ENCODE assay signal across 25 cellular contexts in genomic region chr7:152619027-152619739, GRCh38.
"Had no signal": no experiment of that assay in that cellular context is flagged by ENCODE, and none has a peak within 500 bp of the region (broad histone marks: within the 10 kb centered on the region; RNA-seq: fewer than 3 reads in every experiment).

No MANE protein-coding gene starts in this region.

- FAIRE-seq: astrocyte, RCC 7860 had no signal

- H3K4me3 Mint-ChIP-seq: activated B cell treated with CpG ODN at 0.5 μM for 24 hours; activated CD4-positive, alpha-beta memory T cell treated with anti-CD3 and anti-CD28 coated beads for 36 hours; activated CD4-positive, alpha-beta T cell treated with anti-CD3 and anti-CD28 coated beads, Interleukin-2, amount 10 ng/mL, durations not matched to agents 7 days and 5 days; activated naive CD4-positive, alpha-beta T cell treated with anti-CD3 and anti-CD28 coated beads for 36 hours; activated naive CD8-positive, alpha-beta T cell; activated T-helper 17 cell treated with anti-CD3 and anti-CD28 coated beads, Interleukin-2, amount 50 U/mL, for 72 hours; brain; T-helper 17 cell had no signal

- H3K27ac Mint-ChIP-seq: activated B cell treated with CpG ODN at 0.5 μM for 24 hours; activated CD4-positive, alpha-beta memory T cell treated with anti-CD3 and anti-CD28 coated beads for 36 hours; activated CD4-positive, alpha-beta T cell treated with anti-CD3 and anti-CD28 coated beads, Interleukin-2, amount 10 ng/mL, durations not matched to agents 7 days and 5 days; activated naive CD4-positive, alpha-beta T cell treated with anti-CD3 and anti-CD28 coated beads for 36 hours; activated naive CD8-positive, alpha-beta T cell; activated T-helper 17 cell treated with anti-CD3 and anti-CD28 coated beads, Interleukin-2, amount 50 U/mL, for 72 hours; T-helper 17 cell had no signal

- H3K36me3 Mint-ChIP-seq: activated CD4-positive, alpha-beta memory T cell treated with anti-CD3 and anti-CD28 coated beads for 36 hours; brain had no signal

- H3K4me2 ChIP-seq: KMS-11 had no signal

- DNase-seq: activated B cell treated with CpG ODN at 0.5 μM for 24 hours; activated CD4-positive, alpha-beta memory T cell treated with anti-CD3 and anti-CD28 coated beads for 36 hours; activated CD4-positive, alpha-beta T cell treated with anti-CD3 and anti-CD28 coated beads for 1 hour; activated CD4-positive, alpha-beta T cell treated with anti-CD3 and anti-CD28 coated beads, Interleukin-2, amount 10 ng/mL, durations not matched to agents 7 days and 5 days; activated CD8-positive, alpha-beta memory T cell treated with anti-CD3 and anti-CD28 coated beads for 24 hours; activated gamma-delta T cell; activated naive CD4-positive, alpha-beta T cell treated with anti-CD3 and anti-CD28 coated beads for 36 hours; activated T-cell treated with anti-CD3 and anti-CD28 coated beads, Interleukin-2, amount 50 U/mL, for 48 hours; amygdala; MM.1S; NCI-H1105 treated with DMSO at 0.1 percent for 48 hours; NCI-H1436 treated with DMSO at 0.1 percent for 48 hours; NCI-H187; NCI-H2081; NCI-H510A treated with DMSO at 0.1 percent for 48 hours; NCI-H69; SHP77 treated with DMSO at 0.1 percent for 48 hours; T-helper 17 cell; T-helper 9 cell had no signal

- H3K9me3 Mint-ChIP-seq: activated B cell treated with CpG ODN at 0.5 μM for 24 hours; activated CD4-positive, alpha-beta memory T cell treated with anti-CD3 and anti-CD28 coated beads for 36 hours; activated CD4-positive, alpha-beta T cell treated with anti-CD3 and anti-CD28 coated beads, Interleukin-2, amount 10 ng/mL, durations not matched to agents 7 days and 5 days; activated naive CD4-positive, alpha-beta T cell treated with anti-CD3 and anti-CD28 coated beads for 36 hours; activated T-helper 17 cell treated with anti-CD3 and anti-CD28 coated beads, Interleukin-2, amount 50 U/mL, for 72 hours had no signal

- H3K27me3 Mint-ChIP-seq: activated B cell treated with CpG ODN at 0.5 μM for 24 hours; activated CD4-positive, alpha-beta memory T cell treated with anti-CD3 and anti-CD28 coated beads for 36 hours; activated CD4-positive, alpha-beta T cell treated with anti-CD3 and anti-CD28 coated beads, Interleukin-2, amount 10 ng/mL, durations not matched to agents 7 days and 5 days; activated T-helper 17 cell treated with anti-CD3 and anti-CD28 coated beads, Interleukin-2, amount 50 U/mL, for 72 hours had no signal

- ATAC-seq: activated T-helper 17 cell treated with anti-CD3 and anti-CD28 coated beads, Interleukin-2, amount 50 U/mL, for 72 hours; T-helper 17 cell had no signal

- H3K4me1 Mint-ChIP-seq: activated B cell treated with CpG ODN at 0.5 μM for 24 hours; activated CD4-positive, alpha-beta T cell treated with anti-CD3 and anti-CD28 coated beads, Interleukin-2, amount 10 ng/mL, durations not matched to agents 7 days and 5 days; activated T-helper 17 cell treated with anti-CD3 and anti-CD28 coated beads, Interleukin-2, amount 50 U/mL, for 72 hours; T-helper 17 cell had no signal

- H3K27ac ChIP-seq: KMS-11 had no signal

- H3K9ac ChIP-seq: KMS-11 had no signal
